8 cellular contexts compared by ENCODE assay signal in the genomic region with DNA sequence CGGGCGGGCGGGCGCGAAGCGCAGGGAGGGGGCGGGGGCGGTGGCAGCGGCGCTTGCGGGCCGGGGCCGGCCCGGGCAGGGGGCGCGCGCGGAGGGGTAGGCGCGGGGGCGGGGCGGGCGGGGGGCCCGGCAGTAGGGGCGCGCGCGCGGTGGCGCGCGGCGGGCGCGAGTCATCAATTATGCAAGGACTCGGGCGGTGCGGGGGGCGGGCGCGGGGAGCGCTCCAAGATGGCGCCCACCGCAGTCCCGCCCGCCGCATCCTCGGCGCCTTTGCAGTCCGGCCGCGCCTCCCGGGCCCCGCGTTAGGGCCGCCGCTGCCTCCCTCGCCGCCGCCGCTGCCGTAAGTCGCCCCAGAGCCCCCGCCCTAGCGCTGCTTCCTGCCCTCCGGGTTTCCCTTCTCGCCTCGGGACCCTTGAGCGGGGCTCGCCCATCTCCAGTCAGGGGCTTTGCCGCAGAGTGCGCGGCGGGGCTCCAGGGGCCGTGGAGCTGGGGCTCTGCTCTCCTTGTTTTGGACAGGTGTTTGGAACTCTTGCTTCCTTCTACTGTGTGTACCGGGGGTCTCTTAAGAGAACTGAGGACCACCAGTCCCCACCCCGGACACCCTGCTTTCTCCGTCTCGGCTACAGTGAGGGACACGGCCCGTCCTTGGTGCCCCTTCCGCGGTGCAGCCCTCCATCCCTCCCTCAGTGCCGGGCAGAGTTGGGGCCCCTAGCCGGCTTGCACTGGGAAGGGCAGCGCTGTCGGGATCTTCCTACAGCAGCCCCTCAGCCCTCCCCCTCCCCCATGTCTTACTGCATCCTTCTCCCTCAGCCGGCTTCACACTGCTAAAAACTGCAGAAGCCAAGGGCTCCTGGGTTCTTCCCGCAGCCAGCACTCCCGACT. TPM values are rescaled to one million over a fixed set of nuclear protein-coding genes. Genes with fewer than 3 reads are reported as not detected.
A peak's percentile ranks its signal among the peaks of the same experiment; 100 is the strongest.
DNase-seq lines count a peak whose midpoint lies in the region; ATAC-seq and TF ChIP-seq lines count a peak whose summit lies in the region.

A gene (plus strand): TSS at position 214 of the 882 bp plus-strand sequence. CDS start 71,585 bp downstream, outside the sequence.

- TF ChIP-seq CTCF in cardiac muscle cell (IDR thresholded peaks at IDR 0.05; ENCODE audit: low read depth, low read length) (no peak), chondrocyte (IDR thresholded peaks at IDR 0.05) (no peak)

- peak within 1 kb of the TSS; percentile 45 for H3K27ac Mint-ChIP-seq in chondrocyte (ENCODE audit: unreplicated experiment)

- intact Hi-C loops in cardiac septum (cut with DNase I), result no loop called here

- DNase-seq in cardiac muscle cell (ENCODE audit: low read depth in 1 of 2, low spot score in 1 of 2) (peak; percentile 34 to 86), cardiac septum (ENCODE audit: low spot score) (no peak), NCI-H1092 (lab: John Stamatoyannopoulos, UW) (peak; percentile 72), chondrocyte (ENCODE audit: low spot score) (no peak), left lobe of liver (ENCODE audit: low spot score) (peak; percentile 55), amniotic stem cell (lab: John Stamatoyannopoulos, UW) (no peak)
- DNase-seq in activated CD4-positive, CD25-positive, alpha-beta regulatory T cell treated with anti-CD3 and anti-CD28 coated beads, Interleukin-2, amount 50 U/mL, for 72 hours, result peak; percentile 43
- DNase-seq in stimulated activated CD4-positive, alpha-beta T cell treated with anti-CD3 and anti-CD28 coated beads, Interleukin-4, amount 100 ng/mL, for 48 hours (ENCODE audit: low read depth in 2 of 2), result peak; percentile 31 to 36

- peak within 1 kb of the TSS; percentile 83 for H3K4me3 Mint-ChIP-seq in chondrocyte (ENCODE audit: unreplicated experiment)

- H3K9me3 Mint-ChIP-seq in chondrocyte (ENCODE audit: low read depth), result no peaks in the 10 kb centered on the region

- H3K27me3 ChIP-seq in cardiac muscle cell, result peaks cover 32% of the 10 kb centered on the region

- H3K36me3 Mint-ChIP-seq in chondrocyte (ENCODE audit: low read depth), result no peaks in the 10 kb centered on the region

- H3K27ac ChIP-seq in cardiac muscle cell, result no peak within 1 kb of the TSS

- peak within 1 kb of the TSS; percentile 86 for H3K4me3 ChIP-seq in cardiac muscle cell

- ATAC-seq in left lobe of liver, result peak; percentile 66

- no peaks in the 10 kb centered on the region for H3K27me3 Mint-ChIP-seq in chondrocyte (ENCODE audit: low read depth)

- peaks cover 21% of the 10 kb centered on the region for H3K4me1 Mint-ChIP-seq in chondrocyte (ENCODE audit: low read depth)

- H3K9me3 ChIP-seq in cardiac muscle cell (ENCODE audit: low read depth), result no peaks in the 10 kb centered on the region

- H3K36me3 ChIP-seq in cardiac muscle cell, result no peaks in the 10 kb centered on the region

- H3K4me1 ChIP-seq in cardiac muscle cell (ENCODE audit: low read depth), result no peaks in the 10 kb centered on the region

RNA-seq across cellular contexts. Expression of the gene that starts here (rescaled TPM):
- 3.7 and 3.9 TPM in 2 replicates for total RNA-seq in cardiac muscle cell
- 0.40 and 0.88 TPM in 2 replicates for polyA plus RNA-seq in cardiac muscle cell
- 0.19 TPM for total RNA-seq in cardiac septum
- total RNA-seq in chondrocyte, result 3.8 to 4.4 TPM (median 4.1 TPM) in 3 replicates
- total RNA-seq in left lobe of liver, result 5.3 TPM

Comparison
In these comparisons a context has a peak if more than half of its experiments do, and no peak if none do; other contexts are left out.
1. DNase-seq: peak in cardiac muscle cell (2 of 2), NCI-H1092 (single experiment), activated CD4-positive, CD25-positive, alpha-beta regulatory T cell treated with anti-CD3 and anti-CD28 coated beads, Interleukin-2, amount 50 U/mL, for 72 hours (single experiment), left lobe of liver (single experiment) and stimulated activated CD4-positive, alpha-beta T cell treated with anti-CD3 and anti-CD28 coated beads, Interleukin-4, amount 100 ng/mL, for 48 hours (2 of 2); none in cardiac septum (single experiment), chondrocyte (single experiment) and amniotic stem cell (single experiment).